ENCODE assay signal across 15 cellular contexts in the genomic region with DNA sequence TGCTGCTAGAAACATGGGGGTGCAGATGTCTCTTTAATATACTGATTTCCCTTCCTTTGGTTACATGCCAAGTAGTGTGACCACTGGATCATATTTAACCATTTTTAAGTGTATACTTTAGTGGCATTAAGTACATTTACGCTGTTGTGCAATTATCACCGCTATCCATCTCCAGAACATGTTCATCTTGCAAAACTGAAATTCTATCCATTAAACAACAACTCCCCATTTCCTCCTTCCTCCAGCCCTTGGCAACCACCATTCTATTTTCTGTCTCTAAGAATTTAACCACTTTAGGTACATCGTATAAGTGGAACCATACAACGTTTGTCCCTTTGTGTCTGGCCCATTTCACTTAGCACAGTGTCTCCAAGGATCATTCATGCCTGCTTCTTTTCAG. TPM values are rescaled to one million over a fixed set of nuclear protein-coding genes. Genes with fewer than 3 reads are reported as not detected.
DNase-seq lines count a peak whose midpoint lies in the region; ATAC-seq and TF ChIP-seq lines count a peak whose summit lies in the region.
"Had no signal": no experiment of that assay in that cellular context is flagged by ENCODE, and none has a peak within 500 bp of the region (broad histone marks: within the 10 kb centered on the region; RNA-seq: fewer than 3 reads in every experiment).

No MANE protein-coding gene starts in this region.

- H2AK5ac ChIP-seq in IMR-90 (ENCODE audit: low read depth, low read length): peak overlapping the region; percentile 15; the same call in 1 of the 2 replicates

- H3K27me3 ChIP-seq in IMR-90 (ENCODE audit: control insufficient read depth, insufficient read depth, low read length) (no peaks in the 10 kb centered on the region), esophagus muscularis mucosa (no peaks in the 10 kb centered on the region)
- H3K27me3 ChIP-seq: heart right ventricle had no signal

- H3K56ac ChIP-seq in IMR-90 (ENCODE audit: extremely low read depth, insufficient read depth, low read length): no peak overlapping the region

- H3K36me3 ChIP-seq in IMR-90 (ENCODE audit: control insufficient read depth, insufficient read depth, low read length): no peaks in the 10 kb centered on the region
- H3K36me3 ChIP-seq in esophagus muscularis mucosa: no peaks in the 10 kb centered on the region
- H3K36me3 ChIP-seq: heart right ventricle had no signal

- H3K4me3 ChIP-seq in IMR-90 (ENCODE audit: insufficient read depth, low read depth, low read length): no peak overlapping the region
- no peak overlapping the region for H3K4me3 ChIP-seq in esophagus muscularis mucosa
- no peak overlapping the region for H3K4me3 ChIP-seq in skin epidermis
- H3K4me3 ChIP-seq: heart right ventricle had no signal

- TF ChIP-seq POLR2A in IMR-90 (IDR thresholded peaks at IDR 0.05; ENCODE audit: low read depth, low read length) (no peak), esophagus muscularis mucosa (IDR thresholded peaks at IDR 0.05; ENCODE audit: low read depth) (no peak)

- no peak for TF ChIP-seq CTCF in IMR-90 (conservative IDR thresholded peaks at IDR 0.05; ENCODE audit: low read depth, low read length)
- no peak for TF ChIP-seq CTCF in esophagus muscularis mucosa (IDR thresholded peaks at IDR 0.05)

- H2AK9ac ChIP-seq in IMR-90 (replicated peaks; ENCODE audit: low read depth, low read length, poor library complexity): no peak overlapping the region

- peak overlapping the region; percentile 67; the same call in 1 of the 2 replicates for H2BK120ac ChIP-seq in IMR-90 (ENCODE audit: low read depth, low read length)

- dilution Hi-C loops in IMR-90 (cut with HindIII; ENCODE audit: low sequenced_read_pairs, unreplicated experiment): no loop called here

- WGBS in IMR-90 (ENCODE audit: extremely low coverage in 2 of 2, insufficient read length in 1 of 2), 2 experiments: no CpG with 5 or more reads among the region's 4 CpGs
- WGBS in esophagus muscularis mucosa: 70% methylated on average over 4 of the region's 4 CpGs

- peaks cover 22% of the 10 kb centered on the region for H3K9me1 ChIP-seq in IMR-90 (ENCODE audit: insufficient read depth, low read length)

- peak overlapping the region; percentile 22; the same call in 1 of the 2 replicates for H4K5ac ChIP-seq in IMR-90 (ENCODE audit: low read depth, low read length)

- ATAC-seq in IMR-90 (ENCODE audit: low read depth): no peak
- ATAC-seq: heart right ventricle; naive thymus-derived CD4-positive, alpha-beta T cell; stimulated activated effector memory CD8-positive, alpha-beta T cell treated with anti-CD3 and anti-CD28 coated beads, Interleukin-12 subunit alpha, Interleukin-12 subunit beta, amount 100 ng/mL, for 72 hours had no signal

- POLR2A ChIA-PET in IMR-90 (lab: Charles Lee; ENCODE audit: unreplicated experiment): no interaction called here

- no peak overlapping the region for H2AFZ ChIP-seq in IMR-90 (replicated peaks; ENCODE audit: low read length, poor library complexity)

- H4K20me1 ChIP-seq in IMR-90 (ENCODE audit: insufficient read depth, low read length): peaks cover 6% of the 10 kb centered on the region; the same call in 1 of the 2 replicates

- in situ Hi-C loops in IMR-90 (cut with MboI; ENCODE audit: low sequenced_read_pairs): no loop called here

- H3K4me1 ChIP-seq in IMR-90 (ENCODE audit: control insufficient read depth, insufficient read depth, low read length) (peaks cover 28% of the 10 kb centered on the region), esophagus muscularis mucosa (peaks cover 32 to 47% (median 33%) of the 10 kb centered on the region in 4 donors)

- H3K9me3 ChIP-seq in IMR-90 (ENCODE audit: control insufficient read depth, insufficient read depth, low read length) (no peaks in the 10 kb centered on the region), esophagus muscularis mucosa (no peaks in the 10 kb centered on the region)
- H3K9me3 ChIP-seq: heart right ventricle had no signal

- TF ChIP-seq EP300 in esophagus muscularis mucosa (IDR thresholded peaks at IDR 0.05): no peak

- H4K91ac ChIP-seq in IMR-90 (ENCODE audit: insufficient read depth, low read depth, low read length): 0 out of 2 replicates have a peak overlapping the region, but pooled peaks have one; percentile 8

- peak overlapping the region; percentile 46; the same call in 1 of the 2 replicates for H3K14ac ChIP-seq in IMR-90 (replicated peaks; ENCODE audit: low read depth, low read length)

- H3K9ac ChIP-seq in IMR-90 (ENCODE audit: low read depth, low read length): no peak overlapping the region

- peak overlapping the region; percentile 80; the same call in 1 of the 2 replicates for H2BK20ac ChIP-seq in IMR-90 (ENCODE audit: low read depth, low read length)

- H3K4me2 ChIP-seq in IMR-90 (ENCODE audit: low read depth, low read length): no peak overlapping the region

- CTCF ChIA-PET in IMR-90 (lab: Yijun Ruan, JAX): interaction anchor here (0.9 kb wide), 1 partner anchor 32 kb away, joined by 3 read pairs; no protein-coding TSS in a partner anchor

- peak overlapping the region in 1 of 2 experiments; percentile 38; a peak in 1 of 4 replicates for H4K8ac ChIP-seq in IMR-90 (ENCODE audit: low read depth in 2 of 2, low read length in 2 of 2)

- intact Hi-C loops in IMR-90 (cut with micrococcal nuclease) (no loop called here), esophagus muscularis mucosa (cut with DNase I) (no loop called here)

- peak overlapping the region; percentile 35; the same call in 1 of the 2 replicates for H3K4ac ChIP-seq in IMR-90 (ENCODE audit: low read depth, low read length)

- H3K79me1 ChIP-seq in IMR-90 (ENCODE audit: low read depth in 1 of 2, low read length in 2 of 2): peaks cover 0 to 12% of the 10 kb centered on the region in 2 experiments; a peak in 2 of 4 replicates

- H3K18ac ChIP-seq in IMR-90 (ENCODE audit: low read depth, low read length): peak overlapping the region; percentile 54; the same call in 1 of the 2 replicates

- H3K23ac ChIP-seq in IMR-90 (ENCODE audit: low read depth, low read length): peak overlapping the region; percentile 40; the same call in 1 of the 2 replicates

- no peak overlapping the region for H3K27ac ChIP-seq in IMR-90 (ENCODE audit: insufficient read depth, low read length)
- peak overlapping the region in 3 of 4 donors; percentile 88 to 93 (median 89) for H3K27ac ChIP-seq in esophagus muscularis mucosa (replicated peaks in 1 of 4)
- peak overlapping the region in 18 of 21 experiments; percentile 21 to 98 (median 92) for H3K27ac ChIP-seq in skin epidermis

- no TSS peak for BruUV-seq in IMR-90 (replicated peaks; lab: Mats Ljungman, UMichigan)

- peak overlapping the region; percentile 63; the same call in 1 of the 3 replicates for H2BK15ac ChIP-seq in IMR-90 (ENCODE audit: low read depth, low read length)

- DNase-seq in IMR-90 (no peak), NOMO-1 treated with DMSO at 0.1 percent for 48 hours (lab: John Stamatoyannopoulos, UW; ENCODE audit: unreplicated experiment) (peak; percentile 49), esophagus muscularis mucosa (ENCODE audit: extremely low spot score) (no peak), HK-2 (ENCODE audit: unreplicated experiment) (no peak), NAMALWA (ENCODE audit: low spot score) (no peak), SKM-1 (lab: John Stamatoyannopoulos, UW; ENCODE audit: unreplicated experiment) (no peak)
- no peak for DNase-seq in activated CD8-positive, alpha-beta memory T cell treated with anti-CD3 and anti-CD28 coated beads for 24 hours
- DNase-seq: activated naive CD4-positive, alpha-beta T cell treated with Interleukin-2 at 50 U/mL for 16 hours; CD4-positive, alpha-beta T cell; heart right ventricle; naive thymus-derived CD4-positive, alpha-beta T cell; NK-92 treated with Interleukin-12 subunit alpha and Interleukin-12 subunit beta, amount 100 ng/mL, for 24 hours; stimulated activated CD4-positive, alpha-beta T cell treated with anti-CD3 and anti-CD28 coated beads, Interleukin-4, amount 100 ng/mL, for 4 hours had no signal

- no peak for TF ChIP-seq RAD21 in IMR-90 (IDR thresholded peaks at IDR 0.05; ENCODE audit: low read length)

- peak overlapping the region; percentile 40 for H2BK5ac ChIP-seq in IMR-90 (ENCODE audit: low read depth, low read length, poor library complexity, severe bottlenecking)

TF ChIP-seq in IMR-90, 13 proteins besides CTCF, POLR2A, EP300 and RAD21:
- TF ChIP-seq CEBPB (IDR thresholded peaks at IDR 0.05; ENCODE audit: low read depth, low read length): 0 out of 2 replicates have a peak, but pooled peaks have one; percentile 21
- no peak for TF ChIP-seq BHLHE40 (IDR thresholded peaks at IDR 0.05; ENCODE audit: low read depth, low read length)

RNA-seq across cellular contexts. Expression of gene ZBED5, which starts 44.4 kb away (rescaled TPM):
- total RNA-seq in IMR-90 (2012; rRNA removed) (30.8 and 35.6 TPM in 2 replicates), esophagus muscularis mucosa (10 to 100 TPM; 27.3 to 36.5 (median 28.3) TPM)
- 26.1 and 28.2 TPM in 2 replicates for polyA plus RNA-seq in IMR-90 (2012; rRNA removed)
- 2.9 and 6.5 TPM in 2 replicates for polyA plus RNA-seq in IMR-90 (2012; cell fraction: cytosol; rRNA removed)
- 9.6 and 84.5 TPM in 2 replicates for polyA plus RNA-seq in IMR-90 (2012; cell fraction: nucleus; rRNA removed; ENCODE audit: low replicate concordance)
